Comparison of ENCODE assay signal across 8 cellular contexts in the genomic region with DNA sequence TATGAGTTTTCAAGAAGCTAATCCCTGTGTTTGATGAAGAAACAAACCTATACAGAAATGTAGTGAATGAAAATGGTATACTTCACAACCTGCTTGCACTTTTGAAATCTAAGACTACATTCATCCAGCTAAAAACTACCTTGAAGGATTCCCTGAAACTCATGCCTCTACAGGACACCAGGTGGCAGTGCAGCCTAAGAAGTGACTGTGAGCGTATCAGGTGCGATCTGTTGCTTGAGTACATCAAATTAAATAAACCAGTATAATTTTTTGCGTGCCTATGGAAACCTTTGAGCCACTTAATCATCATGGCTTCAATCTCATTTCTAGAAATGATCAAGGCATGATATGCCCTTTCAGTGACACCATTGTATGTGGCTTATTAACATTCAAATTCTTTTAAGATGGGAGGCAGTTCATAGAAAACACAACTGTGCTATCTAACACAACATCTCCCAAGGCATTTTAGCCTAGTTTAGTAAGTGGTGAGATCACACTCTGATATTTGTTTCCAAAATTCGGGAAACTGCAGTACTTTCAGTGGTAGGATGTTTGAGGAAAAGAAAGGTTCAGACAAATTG. TPM values are rescaled to one million over a fixed set of nuclear protein-coding genes. Genes with fewer than 3 reads are reported as not detected.
DNase-seq lines count a peak whose midpoint lies in the region; ATAC-seq, FAIRE-seq and TF ChIP-seq lines count a peak whose summit lies in the region.

No MANE protein-coding gene starts in this region.

- no peaks in the 10 kb centered on the region for H3K36me3 Mint-ChIP-seq in H9 (ENCODE audit: insufficient read depth in 1 of 3, low read depth in 3 of 3)

- H3K23ac ChIP-seq in H9 (ENCODE audit: insufficient read length, low read depth, low read length), result no peak overlapping the region

- no peak overlapping the region for H3K27ac Mint-ChIP-seq in H9

- H3K79me2 ChIP-seq in H9 (ENCODE audit: insufficient read depth, low read length) (no peaks in the 10 kb centered on the region), PC-3 (ENCODE audit: low read length) (no peaks in the 10 kb centered on the region)

- POLR2A ChIA-PET in PC-3 (lab: Charles Lee; ENCODE audit: unreplicated experiment), result no interaction called here

- peaks cover 2 to 4% of the 10 kb centered on the region in 2 experiments; a peak in 2 of 5 replicates for H3K9me3 Mint-ChIP-seq in H9

- H3K9ac ChIP-seq in H9 (ENCODE audit: extremely low read depth, insufficient read length, low read length) (no peak overlapping the region), PC-3 (ENCODE audit: low read length) (no peak overlapping the region)

- H3K4me3 Mint-ChIP-seq in H9, result no peak overlapping the region

- H3K4ac ChIP-seq in H9 (ENCODE audit: low read depth, low read length), result no peak overlapping the region

- CTCF ChIA-PET in PC-3 (lab: Charles Lee), result interaction anchor here (0.5 to 1.8 kb wide), 9 partner anchors 64 to 1042 kb away, joined by 3 to 38 read pairs (median 4); no protein-coding TSS in a partner anchor

- H3K18ac ChIP-seq in H9 (ENCODE audit: insufficient read length, low read depth, low read length), result no peak overlapping the region

- no peaks in the 10 kb centered on the region for H3K4me1 Mint-ChIP-seq in H9

- no CpG with 5 or more reads among the region's 4 CpGs for WGBS in H9 (ENCODE audit: extremely low coverage, insufficient read length, low lambda C conversion rate)

- no peak overlapping the region for H2BK120ac ChIP-seq in H9 (ENCODE audit: low read depth, low read length, poor library complexity, severe bottlenecking)

- no peak overlapping the region for H3K56ac ChIP-seq in H9 (ENCODE audit: insufficient read length, low read depth, low read length)

- H3K4me1 ChIP-seq in H9 (ENCODE audit: insufficient read depth, low read length) (no peaks in the 10 kb centered on the region), PC-3 (ENCODE audit: insufficient read depth, low read length) (peaks cover 25% of the 10 kb centered on the region)

- H2BK12ac ChIP-seq in H9 (ENCODE audit: insufficient read length, low read depth, low read length), result no peak overlapping the region

- H2BK20ac ChIP-seq in H9 (ENCODE audit: low read depth, low read length, poor library complexity, severe bottlenecking), result no peak overlapping the region

- DNase-seq in activated CD8-positive, alpha-beta memory T cell treated with anti-CD3 and anti-CD28 coated beads, Interleukin-2, amount 50 U/mL, for 48 hours, result peak; percentile 54
- no peak for DNase-seq in activated CD8-positive, alpha-beta memory T cell treated with anti-CD3 and anti-CD28 coated beads, Interleukin-2, amount 50 U/mL, for 4 hours
- DNase-seq in H9 (peak; percentile 55), LoVo (ENCODE audit: low spot score) (peak; percentile 80), PC-3 (peak; percentile 85), bronchial epithelial cell (ENCODE audit: low read depth) (peak; percentile 67), kidney tubule cell (ENCODE audit: low spot score) (peak; percentile 75)
- peak; percentile 4 to 8 (median 5) for DNase-seq in stimulated activated CD4-positive, alpha-beta T cell treated with anti-CD3 and anti-CD28 coated beads, TNF-alpha, amount 100 ng/mL, for 48 hours (ENCODE audit: low read depth in 3 of 3)

- no peaks in the 10 kb centered on the region for H3K9me2 ChIP-seq in PC-3 (replicated peaks; ENCODE audit: low read length)

- H2AK5ac ChIP-seq in H9 (ENCODE audit: insufficient read length, low read length), result no peak overlapping the region

- H2AFZ ChIP-seq in H9 (ENCODE audit: low read length), result no peak overlapping the region
- no peak overlapping the region for H2AFZ ChIP-seq in PC-3 (ENCODE audit: low read length)

- H2BK15ac ChIP-seq in H9 (ENCODE audit: low read depth, low read length), result no peak overlapping the region

- H3K4me2 ChIP-seq in H9 (ENCODE audit: insufficient read depth, insufficient read length, low read length), result no peak overlapping the region
- H3K4me2 ChIP-seq in PC-3 (ENCODE audit: low read length), result 0 out of 2 replicates have a peak overlapping the region, but pooled peaks have one; percentile 1

- H4K5ac ChIP-seq in H9 (ENCODE audit: insufficient read length, low read depth, low read length), result no peak overlapping the region

- no peaks in the 10 kb centered on the region for H3K9me3 ChIP-seq in H9 (ENCODE audit: control insufficient read depth, low read depth, low read length)
- no peaks in the 10 kb centered on the region for H3K9me3 ChIP-seq in PC-3 (ENCODE audit: low read length)

- H4K20me1 ChIP-seq in H9 (ENCODE audit: control insufficient read depth, insufficient read depth, insufficient read length) (no peaks in the 10 kb centered on the region), PC-3 (ENCODE audit: low read length) (no peaks in the 10 kb centered on the region)

- H3F3A ChIP-seq in PC-3 (ENCODE audit: low read length, unreplicated experiment), result no peaks in the 10 kb centered on the region

- no TSS peak for BruUV-seq in PC-3 (replicated peaks; lab: Mats Ljungman, UMichigan)

- no peak overlapping the region for H4K91ac ChIP-seq in H9 (ENCODE audit: insufficient read length, low read depth, low read length)

- peak; percentile 73 for ATAC-seq in PC-3

- TF ChIP-seq CTCF in H9 (conservative IDR thresholded peaks at IDR 0.05) (peak; percentile 94), PC-3 (conservative IDR thresholded peaks at IDR 0.05; ENCODE audit: low read depth, low read length) (peak; percentile 94), bronchial epithelial cell (IDR thresholded peaks at IDR 0.05; ENCODE audit: insufficient read depth, low read length, severe bottlenecking) (peak; percentile 75)

- peak; percentile 43 for FAIRE-seq in bronchial epithelial cell (lab: Jason Lieb, UNC)

- no peak overlapping the region for H2BK5ac ChIP-seq in H9 (ENCODE audit: insufficient read length, low read length)

- no peaks in the 10 kb centered on the region for H3K79me1 ChIP-seq in H9 (ENCODE audit: insufficient read depth, low read depth, low read length, poor library complexity, severe bottlenecking)

- H3K23me2 ChIP-seq in H9 (ENCODE audit: insufficient read length, low read depth, low read length, poor library complexity, severe bottlenecking), result no peaks in the 10 kb centered on the region

- peaks cover 91% of the 10 kb centered on the region for H3K27me3 Mint-ChIP-seq in H9 (ENCODE audit: low read depth)

- H4K8ac ChIP-seq in H9 (replicated peaks; ENCODE audit: insufficient read length, low read depth, low read length), result no peak overlapping the region

- intact Hi-C loops in PC-3 (cut with micrococcal nuclease), result loop anchor here (1.0 to 2.0 kb wide), 5 partner anchors 70 to 735 kb away; no protein-coding TSS in a partner anchor

- H3K36me3 ChIP-seq in PC-3 (ENCODE audit: low read depth, low read length) (peaks cover 9% of the 10 kb centered on the region; the same call in 1 of the 2 replicates), bronchial epithelial cell (ENCODE audit: control insufficient read depth, insufficient read depth, low read length) (no peaks in the 10 kb centered on the region)

- no peak overlapping the region for H3K27ac ChIP-seq in H9 (ENCODE audit: insufficient read length, low read depth, low read length)
- H3K27ac ChIP-seq in PC-3 (ENCODE audit: low read length), result no peak overlapping the region

- peaks cover 2% of the 10 kb centered on the region; the same call in 1 of the 2 replicates for H3K27me3 ChIP-seq in H9 (ENCODE audit: insufficient read depth, low read length)
- no peaks in the 10 kb centered on the region for H3K27me3 ChIP-seq in PC-3 (ENCODE audit: low read length)
- H3K27me3 ChIP-seq in bronchial epithelial cell (ENCODE audit: control insufficient read depth, insufficient read depth, low read length), result no peaks in the 10 kb centered on the region

- no peak overlapping the region for H3K4me3 ChIP-seq in PC-3 (ENCODE audit: low read length)
- no peak overlapping the region for H3K4me3 ChIP-seq in bronchial epithelial cell (ENCODE audit: low read depth, low read length)

- H3K14ac ChIP-seq in H9 (ENCODE audit: insufficient read depth, low read length), result no peak overlapping the region

- no peak overlapping the region for H3T11ph ChIP-seq in H9 (ENCODE audit: low read length)

RNA-seq across cellular contexts. Expression of a gene that starts 57.4 kb away (rescaled TPM):
- total RNA-seq in H9 (2021) (1.2 and 1.7 TPM in 2 replicates), PC-3 (2014; rRNA removed) (not detected in 2 replicates), bronchial epithelial cell (not detected in 2 replicates)
